Comparison of ENCODE assay signal across 1 cellular context in the genomic region with DNA sequence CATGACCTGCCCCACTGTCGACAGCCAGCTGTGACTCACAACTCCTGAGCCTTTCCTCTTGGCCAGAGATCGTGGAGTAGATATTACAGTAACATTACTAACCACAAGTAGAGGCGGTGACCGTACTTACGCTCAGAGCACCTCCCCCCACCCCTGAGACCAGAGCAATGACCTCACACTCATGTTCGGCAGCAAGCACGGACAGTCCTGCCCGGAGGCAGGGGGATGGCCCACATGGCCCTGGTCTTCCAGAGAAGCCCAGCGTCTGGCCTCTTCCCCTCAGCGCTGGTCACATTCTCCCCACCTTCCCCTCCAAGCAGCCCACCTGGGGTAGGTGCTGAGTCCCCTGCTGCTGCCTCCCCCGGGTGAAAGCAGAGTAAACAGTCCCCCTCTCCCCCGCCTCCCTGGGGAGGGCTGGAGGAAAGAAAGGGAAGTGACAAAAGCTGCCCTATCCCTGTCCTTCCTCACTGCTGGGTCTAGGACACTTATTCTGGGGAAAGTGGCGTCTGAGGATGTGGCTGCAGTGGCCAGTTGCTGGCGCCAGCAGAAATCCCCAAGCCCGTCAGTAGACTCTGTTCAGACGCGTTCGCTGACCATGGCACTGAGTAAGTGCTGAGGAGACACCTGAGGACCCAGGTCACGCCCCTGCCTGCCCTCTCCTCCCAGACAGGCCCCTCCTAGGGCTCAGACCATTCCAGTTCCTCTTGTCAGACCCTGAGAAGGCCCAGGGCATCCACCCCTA.
TF ChIP-seq lines count a peak whose summit lies in the region.

No MANE protein-coding gene starts in this region.

TF ChIP-seq in HEK293, 187 proteins besides CTCF, POLR2A, EP300 and RAD21 (continued from another document):
- TF ChIP-seq, protein P1, sequence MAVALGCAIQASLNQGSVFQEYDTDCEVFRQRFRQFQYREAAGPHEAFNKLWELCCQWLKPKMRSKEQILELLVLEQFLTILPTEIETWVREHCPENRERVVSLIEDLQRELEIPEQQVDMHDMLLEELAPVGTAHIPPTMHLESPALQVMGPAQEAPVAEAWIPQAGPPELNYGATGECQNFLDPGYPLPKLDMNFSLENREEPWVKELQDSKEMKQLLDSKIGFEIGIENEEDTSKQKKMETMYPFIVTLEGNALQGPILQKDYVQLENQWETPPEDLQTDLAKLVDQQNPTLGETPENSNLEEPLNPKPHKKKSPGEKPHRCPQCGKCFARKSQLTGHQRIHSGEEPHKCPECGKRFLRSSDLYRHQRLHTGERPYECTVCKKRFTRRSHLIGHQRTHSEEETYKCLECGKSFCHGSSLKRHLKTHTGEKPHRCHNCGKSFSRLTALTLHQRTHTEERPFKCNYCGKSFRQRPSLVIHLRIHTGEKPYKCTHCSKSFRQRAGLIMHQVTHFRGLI (tag by site-specific recombination; IDR thresholded peaks at IDR 0.05): no peak
- TF ChIP-seq, protein P2, sequence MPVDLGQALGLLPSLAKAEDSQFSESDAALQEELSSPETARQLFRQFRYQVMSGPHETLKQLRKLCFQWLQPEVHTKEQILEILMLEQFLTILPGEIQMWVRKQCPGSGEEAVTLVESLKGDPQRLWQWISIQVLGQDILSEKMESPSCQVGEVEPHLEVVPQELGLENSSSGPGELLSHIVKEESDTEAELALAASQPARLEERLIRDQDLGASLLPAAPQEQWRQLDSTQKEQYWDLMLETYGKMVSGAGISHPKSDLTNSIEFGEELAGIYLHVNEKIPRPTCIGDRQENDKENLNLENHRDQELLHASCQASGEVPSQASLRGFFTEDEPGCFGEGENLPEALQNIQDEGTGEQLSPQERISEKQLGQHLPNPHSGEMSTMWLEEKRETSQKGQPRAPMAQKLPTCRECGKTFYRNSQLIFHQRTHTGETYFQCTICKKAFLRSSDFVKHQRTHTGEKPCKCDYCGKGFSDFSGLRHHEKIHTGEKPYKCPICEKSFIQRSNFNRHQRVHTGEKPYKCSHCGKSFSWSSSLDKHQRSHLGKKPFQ (tag by site-specific recombination; IDR thresholded peaks at IDR 0.05): no peak
- TF ChIP-seq GLIS1 (tag by site-specific recombination; IDR thresholded peaks at IDR 0.05) (peak; percentile 30; the same call in 1 of the 2 replicates), ZNF23 (tag by site-specific recombination; IDR thresholded peaks at IDR 0.05; ENCODE audit: borderline replicate concordance) (no peak), ZNF248 (tag by site-specific recombination; IDR thresholded peaks at IDR 0.05) (no peak), ZNF664 (tag by site-specific recombination; IDR thresholded peaks at IDR 0.05) (no peak), ZNF626 (tag by site-specific recombination; IDR thresholded peaks at IDR 0.05) (no peak), ZNF221 (tag by site-specific recombination; IDR thresholded peaks at IDR 0.05; ENCODE audit: borderline replicate concordance) (no peak), ZBTB21 (tag by site-specific recombination; IDR thresholded peaks at IDR 0.05) (peak; percentile 65), ZEB2 (tag by site-specific recombination; IDR thresholded peaks at IDR 0.05) (peak; percentile 29; the same call in 1 of the 2 replicates), HOXA7 (CRISPR knock-in tag; IDR thresholded peaks at IDR 0.05; ENCODE audit: borderline replicate concordance) (no peak), ZNF600 (tag by site-specific recombination; IDR thresholded peaks at IDR 0.05) (peak; percentile 49; the same call in 1 of the 2 replicates), ZNF16 (tag by site-specific recombination; IDR thresholded peaks at IDR 0.05; ENCODE audit: low read depth) (no peak), ZIC2 (tag by site-specific recombination; IDR thresholded peaks at IDR 0.05) (peak; percentile 92), ZBTB8A (tag by site-specific recombination; IDR thresholded peaks at IDR 0.05) (no peak)
- TF ChIP-seq, protein P3, sequence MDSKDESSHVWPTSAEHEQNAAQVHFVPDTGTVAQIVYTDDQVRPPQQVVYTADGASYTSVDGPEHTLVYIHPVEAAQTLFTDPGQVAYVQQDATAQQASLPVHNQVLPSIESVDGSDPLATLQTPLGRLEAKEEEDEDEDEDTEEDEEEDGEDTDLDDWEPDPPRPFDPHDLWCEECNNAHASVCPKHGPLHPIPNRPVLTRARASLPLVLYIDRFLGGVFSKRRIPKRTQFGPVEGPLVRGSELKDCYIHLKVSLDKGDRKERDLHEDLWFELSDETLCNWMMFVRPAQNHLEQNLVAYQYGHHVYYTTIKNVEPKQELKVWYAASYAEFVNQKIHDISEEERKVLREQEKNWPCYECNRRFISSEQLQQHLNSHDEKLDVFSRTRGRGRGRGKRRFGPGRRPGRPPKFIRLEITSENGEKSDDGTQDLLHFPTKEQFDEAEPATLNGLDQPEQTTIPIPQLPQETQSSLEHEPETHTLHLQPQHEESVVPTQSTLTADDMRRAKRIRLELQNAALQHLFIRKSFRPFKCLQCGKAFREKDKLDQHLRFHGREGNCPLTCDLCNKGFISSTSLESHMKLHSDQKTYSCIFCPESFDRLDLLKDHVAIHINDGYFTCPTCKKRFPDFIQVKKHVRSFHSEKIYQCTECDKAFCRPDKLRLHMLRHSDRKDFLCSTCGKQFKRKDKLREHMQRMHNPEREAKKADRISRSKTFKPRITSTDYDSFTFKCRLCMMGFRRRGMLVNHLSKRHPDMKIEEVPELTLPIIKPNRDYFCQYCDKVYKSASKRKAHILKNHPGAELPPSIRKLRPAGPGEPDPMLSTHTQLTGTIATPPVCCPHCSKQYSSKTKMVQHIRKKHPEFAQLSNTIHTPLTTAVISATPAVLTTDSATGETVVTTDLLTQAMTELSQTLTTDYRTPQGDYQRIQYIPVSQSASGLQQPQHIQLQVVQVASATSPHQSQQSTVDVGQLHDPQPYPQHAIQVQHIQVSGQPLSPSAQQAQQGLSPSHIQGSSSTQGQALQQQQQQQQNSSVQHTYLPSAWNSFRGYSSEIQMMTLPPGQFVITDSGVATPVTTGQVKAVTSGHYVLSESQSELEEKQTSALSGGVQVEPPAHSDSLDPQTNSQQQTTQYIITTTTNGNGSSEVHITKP (tag by site-specific recombination; IDR thresholded peaks at IDR 0.05): peak; percentile 53
- TF ChIP-seq, protein P4, sequence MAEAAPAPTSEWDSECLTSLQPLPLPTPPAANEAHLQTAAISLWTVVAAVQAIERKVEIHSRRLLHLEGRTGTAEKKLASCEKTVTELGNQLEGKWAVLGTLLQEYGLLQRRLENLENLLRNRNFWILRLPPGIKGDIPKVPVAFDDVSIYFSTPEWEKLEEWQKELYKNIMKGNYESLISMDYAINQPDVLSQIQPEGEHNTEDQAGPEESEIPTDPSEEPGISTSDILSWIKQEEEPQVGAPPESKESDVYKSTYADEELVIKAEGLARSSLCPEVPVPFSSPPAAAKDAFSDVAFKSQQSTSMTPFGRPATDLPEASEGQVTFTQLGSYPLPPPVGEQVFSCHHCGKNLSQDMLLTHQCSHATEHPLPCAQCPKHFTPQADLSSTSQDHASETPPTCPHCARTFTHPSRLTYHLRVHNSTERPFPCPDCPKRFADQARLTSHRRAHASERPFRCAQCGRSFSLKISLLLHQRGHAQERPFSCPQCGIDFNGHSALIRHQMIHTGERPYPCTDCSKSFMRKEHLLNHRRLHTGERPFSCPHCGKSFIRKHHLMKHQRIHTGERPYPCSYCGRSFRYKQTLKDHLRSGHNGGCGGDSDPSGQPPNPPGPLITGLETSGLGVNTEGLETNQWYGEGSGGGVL (tag by site-specific recombination; IDR thresholded peaks at IDR 0.05): peak; percentile 73
- TF ChIP-seq, protein P5, sequence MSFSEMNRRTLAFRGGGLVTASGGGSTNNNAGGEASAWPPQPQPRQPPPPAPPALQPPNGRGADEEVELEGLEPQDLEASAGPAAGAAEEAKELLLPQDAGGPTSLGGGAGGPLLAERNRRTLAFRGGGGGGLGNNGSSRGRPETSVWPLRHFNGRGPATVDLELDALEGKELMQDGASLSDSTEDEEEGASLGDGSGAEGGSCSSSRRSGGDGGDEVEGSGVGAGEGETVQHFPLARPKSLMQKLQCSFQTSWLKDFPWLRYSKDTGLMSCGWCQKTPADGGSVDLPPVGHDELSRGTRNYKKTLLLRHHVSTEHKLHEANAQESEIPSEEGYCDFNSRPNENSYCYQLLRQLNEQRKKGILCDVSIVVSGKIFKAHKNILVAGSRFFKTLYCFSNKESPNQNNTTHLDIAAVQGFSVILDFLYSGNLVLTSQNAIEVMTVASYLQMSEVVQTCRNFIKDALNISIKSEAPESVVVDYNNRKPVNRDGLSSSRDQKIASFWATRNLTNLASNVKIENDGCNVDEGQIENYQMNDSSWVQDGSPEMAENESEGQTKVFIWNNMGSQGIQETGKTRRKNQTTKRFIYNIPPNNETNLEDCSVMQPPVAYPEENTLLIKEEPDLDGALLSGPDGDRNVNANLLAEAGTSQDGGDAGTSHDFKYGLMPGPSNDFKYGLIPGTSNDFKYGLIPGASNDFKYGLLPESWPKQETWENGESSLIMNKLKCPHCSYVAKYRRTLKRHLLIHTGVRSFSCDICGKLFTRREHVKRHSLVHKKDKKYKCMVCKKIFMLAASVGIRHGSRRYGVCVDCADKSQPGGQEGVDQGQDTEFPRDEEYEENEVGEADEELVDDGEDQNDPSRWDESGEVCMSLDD (tag by site-specific recombination; IDR thresholded peaks at IDR 0.05): no peak
- TF ChIP-seq, protein P6, sequence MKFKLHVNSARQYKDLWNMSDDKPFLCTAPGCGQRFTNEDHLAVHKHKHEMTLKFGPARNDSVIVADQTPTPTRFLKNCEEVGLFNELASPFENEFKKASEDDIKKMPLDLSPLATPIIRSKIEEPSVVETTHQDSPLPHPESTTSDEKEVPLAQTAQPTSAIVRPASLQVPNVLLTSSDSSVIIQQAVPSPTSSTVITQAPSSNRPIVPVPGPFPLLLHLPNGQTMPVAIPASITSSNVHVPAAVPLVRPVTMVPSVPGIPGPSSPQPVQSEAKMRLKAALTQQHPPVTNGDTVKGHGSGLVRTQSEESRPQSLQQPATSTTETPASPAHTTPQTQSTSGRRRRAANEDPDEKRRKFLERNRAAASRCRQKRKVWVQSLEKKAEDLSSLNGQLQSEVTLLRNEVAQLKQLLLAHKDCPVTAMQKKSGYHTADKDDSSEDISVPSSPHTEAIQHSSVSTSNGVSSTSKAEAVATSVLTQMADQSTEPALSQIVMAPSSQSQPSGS (tag by site-specific recombination; IDR thresholded peaks at IDR 0.05; ENCODE audit: low read depth): peak; percentile 73
- TF ChIP-seq, protein P7, sequence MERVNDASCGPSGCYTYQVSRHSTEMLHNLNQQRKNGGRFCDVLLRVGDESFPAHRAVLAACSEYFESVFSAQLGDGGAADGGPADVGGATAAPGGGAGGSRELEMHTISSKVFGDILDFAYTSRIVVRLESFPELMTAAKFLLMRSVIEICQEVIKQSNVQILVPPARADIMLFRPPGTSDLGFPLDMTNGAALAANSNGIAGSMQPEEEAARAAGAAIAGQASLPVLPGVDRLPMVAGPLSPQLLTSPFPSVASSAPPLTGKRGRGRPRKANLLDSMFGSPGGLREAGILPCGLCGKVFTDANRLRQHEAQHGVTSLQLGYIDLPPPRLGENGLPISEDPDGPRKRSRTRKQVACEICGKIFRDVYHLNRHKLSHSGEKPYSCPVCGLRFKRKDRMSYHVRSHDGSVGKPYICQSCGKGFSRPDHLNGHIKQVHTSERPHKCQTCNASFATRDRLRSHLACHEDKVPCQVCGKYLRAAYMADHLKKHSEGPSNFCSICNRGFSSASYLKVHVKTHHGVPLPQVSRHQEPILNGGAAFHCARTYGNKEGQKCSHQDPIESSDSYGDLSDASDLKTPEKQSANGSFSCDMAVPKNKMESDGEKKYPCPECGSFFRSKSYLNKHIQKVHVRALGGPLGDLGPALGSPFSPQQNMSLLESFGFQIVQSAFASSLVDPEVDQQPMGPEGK (tag by site-specific recombination; IDR thresholded peaks at IDR 0.05): 0 out of 2 replicates have a peak, but pooled peaks have one; percentile 16
